ENCODE assay signal across 7 cellular contexts in genomic region chr1:230103341-230104173, GRCh38. TPM values are rescaled to one million over a fixed set of nuclear protein-coding genes. Genes with fewer than 3 reads are reported as not detected.
DNase-seq lines count a peak whose midpoint lies in the region; ATAC-seq and TF ChIP-seq lines count a peak whose summit lies in the region.

No MANE protein-coding gene starts in this region.

- H3K4me3 Mint-ChIP-seq in stimulated activated memory B cell treated with anti-CD40 and anti-IgM and Interleukin-4, amounts not matched to agents 10 μg/mL and 1 μg/mL and 100 μg/mL, for 72 hours: no peak overlapping the region

- no peak for TF ChIP-seq POLR2A in Peyer's patch (IDR thresholded peaks at IDR 0.05)

- peak overlapping the region; percentile 65 for H3K27ac Mint-ChIP-seq in stimulated activated memory B cell treated with anti-CD40 and anti-IgM and Interleukin-4, amounts not matched to agents 10 μg/mL and 1 μg/mL and 100 μg/mL, for 72 hours

- H3K36me3 Mint-ChIP-seq in stimulated activated memory B cell treated with anti-CD40 and anti-IgM and Interleukin-4, amounts not matched to agents 10 μg/mL and 1 μg/mL and 100 μg/mL, for 72 hours: peaks cover 10% of the 10 kb centered on the region

- peaks cover 63% of the 10 kb centered on the region for H3K4me1 Mint-ChIP-seq in stimulated activated memory B cell treated with anti-CD40 and anti-IgM and Interleukin-4, amounts not matched to agents 10 μg/mL and 1 μg/mL and 100 μg/mL, for 72 hours

- no peaks in the 10 kb centered on the region for H3K27me3 ChIP-seq in RWPE2 (ENCODE audit: insufficient read depth, poor library complexity, severe bottlenecking)
- no peaks in the 10 kb centered on the region for H3K27me3 ChIP-seq in foreskin keratinocyte
- no peaks in the 10 kb centered on the region for H3K27me3 ChIP-seq in Peyer's patch

- no peak for TF ChIP-seq CTCF in RWPE2 (IDR thresholded peaks at IDR 0.05; ENCODE audit: poor library complexity, severe bottlenecking)
- TF ChIP-seq CTCF in foreskin keratinocyte (conservative IDR thresholded peaks at IDR 0.05): no peak
- TF ChIP-seq CTCF in Peyer's patch (IDR thresholded peaks at IDR 0.05): no peak

- no peaks in the 10 kb centered on the region for H3K9me3 Mint-ChIP-seq in stimulated activated memory B cell treated with anti-CD40 and anti-IgM and Interleukin-4, amounts not matched to agents 10 μg/mL and 1 μg/mL and 100 μg/mL, for 72 hours

- ATAC-seq in RWPE2 (ENCODE audit: low read depth) (no peak), foreskin keratinocyte (no peak), GM18909 (IDR thresholded peaks at IDR 0.05; ENCODE audit: poor library complexity, unreplicated experiment) (no peak)
- ATAC-seq in stimulated activated memory B cell treated with anti-CD40 and anti-IgM and Interleukin-4, amounts not matched to agents 10 μg/mL and 1 μg/mL and 100 μg/mL, for 72 hours: no peak

- no peaks in the 10 kb centered on the region for H3K9me3 ChIP-seq in RWPE2 (ENCODE audit: severe bottlenecking)
- no peaks in the 10 kb centered on the region for H3K9me3 ChIP-seq in Peyer's patch

- H3K27me3 Mint-ChIP-seq in stimulated activated memory B cell treated with anti-CD40 and anti-IgM and Interleukin-4, amounts not matched to agents 10 μg/mL and 1 μg/mL and 100 μg/mL, for 72 hours: no peaks in the 10 kb centered on the region

- peak overlapping the region; percentile 96 for H3K27ac ChIP-seq in RWPE2 (ENCODE audit: poor library complexity, severe bottlenecking)
- no peak overlapping the region for H3K27ac ChIP-seq in foreskin keratinocyte
- peak overlapping the region in 2 of 4 donors; percentile 30 to 70 for H3K27ac ChIP-seq in Peyer's patch

- H3K4me1 ChIP-seq in RWPE2 (ENCODE audit: insufficient read depth, poor library complexity, severe bottlenecking) (peaks cover 29% of the 10 kb centered on the region), foreskin keratinocyte (peaks cover 18% of the 10 kb centered on the region), Peyer's patch (peaks cover 14 to 33% (median 23%) of the 10 kb centered on the region in 4 donors)

- DNase-seq in HT1080 (ENCODE audit: low read depth): peak; percentile 17
- no peak for DNase-seq in RWPE2 (ENCODE audit: low spot score)
- DNase-seq in fibroblast of gingiva (ENCODE audit: low read depth): peak; percentile 59
- DNase-seq in foreskin keratinocyte: no peak
- DNase-seq in Peyer's patch: no peak

- no peak overlapping the region for H3K4me3 ChIP-seq in RWPE2 (ENCODE audit: severe bottlenecking)
- no peak overlapping the region for H3K4me3 ChIP-seq in Peyer's patch

- H3K36me3 ChIP-seq in RWPE2 (ENCODE audit: low read depth) (no peaks in the 10 kb centered on the region), Peyer's patch (no peaks in the 10 kb centered on the region)

RNA-seq across cellular contexts. Expression of gene GALNT2, which starts 36.5 kb away (rescaled TPM):
- total RNA-seq in HT1080 (2014; rRNA removed; shearing (Covaris generic)): 58.9 and 67.0 TPM in 2 replicates
- polyA plus RNA-seq in HT1080 (2015; cell fraction: cytosol; rRNA removed): 200 and 219 TPM in 2 replicates
- polyA plus RNA-seq in HT1080 (2015; cell fraction: nucleus; rRNA removed): 287 and 307 TPM in 2 replicates
- total RNA-seq in foreskin keratinocyte (71.2 and 86.9 TPM in 2 replicates), Peyer's patch (10 to 100 TPM; 36.3 to 52.5 (median 43.6) TPM)
- 47.0 and 55.0 TPM in 2 replicates for polyA plus RNA-seq in foreskin keratinocyte

Comparison
In these comparisons a context has a peak if more than half of its experiments do, and no peak if none do; other contexts are left out.
1. DNase-seq: peak in HT1080 (single experiment) and fibroblast of gingiva (single experiment); none in RWPE2 (single experiment), foreskin keratinocyte (0 of 2) and Peyer's patch (0 of 3).